Comparison of ENCODE assay signal across 8 cellular contexts in genomic region chr2:170396799-170397459, GRCh38.
DNase-seq lines count a peak whose midpoint lies in the region; ATAC-seq and TF ChIP-seq lines count a peak whose summit lies in the region.

No MANE protein-coding gene starts in this region.

- no peaks in the 10 kb centered on the region for H3K36me3 ChIP-seq in HCT116 (ENCODE audit: control insufficient read depth in 1 of 2, insufficient read depth in 2 of 2, low read length in 2 of 2)
- H3K36me3 ChIP-seq in testis (ENCODE audit: low read depth, missing control alignments): no peaks in the 10 kb centered on the region

- peak; percentile 65 for TF ChIP-seq RAD21 in HCT116 (IDR thresholded peaks at IDR 0.05; ENCODE audit: low read depth)

- peak overlapping the region; percentile 36 for H2AFZ ChIP-seq in HCT116 (ENCODE audit: low read depth, low read length, poor library complexity, severe bottlenecking)

- H3K27me3 ChIP-seq in HCT116 (ENCODE audit: insufficient read depth, low read length): no peaks in the 10 kb centered on the region
- H3K27me3 ChIP-seq in testis: no peaks in the 10 kb centered on the region

- 34% methylated on average over 5 of the region's 5 CpGs for WGBS in testis, 2 donors

- TF ChIP-seq CTCF in HCT116 (IDR thresholded peaks at IDR 0.05 in 2 of 3, conservative IDR thresholded peaks at IDR 0.05 in 1 of 3; ENCODE audit: borderline replicate concordance in 1 of 3, insufficient read depth in 1 of 3, low read depth in 2 of 3, low read length in 2 of 3) (peak; percentile 31 to 67 (median 62); a peak in 5 of 6 replicates), foreskin fibroblast (IDR thresholded peaks at IDR 0.05; ENCODE audit: low read depth, low read length) (peak; percentile 10), testis (IDR thresholded peaks at IDR 0.05) (no peak)

- intact Hi-C loops in HCT116 (cut with micrococcal nuclease) (loop anchor here (1.0 kb wide), 1 partner anchor 415 kb away; no protein-coding TSS in a partner anchor), testis (cut with DNase I; ENCODE audit: low total_unique reads) (no loop called here)

- CTCF ChIA-PET in HCT116 (lab: Charles Lee): interaction anchor here (1.6 to 2.6 kb wide), 2 partner anchors 161 to 419 kb away, joined by 4 to 11 read pairs; partner anchors contain the start of gene GAD1

- peak; percentile 45 to 52 for DNase-seq in AML-193 (lab: John Stamatoyannopoulos, UW)
- no peak for DNase-seq in HCT116 (ENCODE audit: low read depth, low spot score)
- DNase-seq in OCI-M2 (lab: John Stamatoyannopoulos, UW; ENCODE audit: unreplicated experiment): peak; percentile 17
- peak in 1 of 2 donors; percentile 35 for DNase-seq in foreskin fibroblast
- DNase-seq in cerebellar cortex (ENCODE audit: low spot score): no peak
- DNase-seq in germinal center (ENCODE audit: low spot score): no peak
- DNase-seq in testis: no peak

- H3K4me3 ChIP-seq in HCT116 (replicated peaks in 1 of 2; ENCODE audit: low read depth in 1 of 2, low read length in 2 of 2) (no peak overlapping the region), foreskin fibroblast (ENCODE audit: low read depth in 1 of 2, low read length in 2 of 2) (no peak overlapping the region), testis (no peak overlapping the region)

- BruUV-seq in HCT116 (replicated peaks; lab: Mats Ljungman, UMichigan): no TSS peak

- H3K27ac ChIP-seq in HCT116 (ENCODE audit: low read depth, low read length): no peak overlapping the region
- H3K27ac ChIP-seq in testis: no peak overlapping the region

- no peaks in the 10 kb centered on the region for H3K9me3 ChIP-seq in HCT116 (ENCODE audit: control insufficient read depth in 1 of 2, insufficient read depth in 1 of 2, low read depth in 1 of 2, low read length in 2 of 2)
- H3K9me3 ChIP-seq in testis: no peaks in the 10 kb centered on the region

- no peak overlapping the region for H3K4me2 ChIP-seq in HCT116 (ENCODE audit: low read length)

- RAD21 ChIA-PET in HCT116 (lab: Charles Lee; ENCODE audit: low non-redundant PET in 1 of 2, low total read pairs in 2 of 2, uncharacterized antibody in 2 of 2, unreplicated experiment in 2 of 2): no interaction called here

- H3K9ac ChIP-seq in HCT116 (ENCODE audit: low read length): no peak overlapping the region

- peak; percentile 60 for ATAC-seq in HCT116
- ATAC-seq in HG02852 (IDR thresholded peaks at IDR 0.05; ENCODE audit: unreplicated experiment): no peak

- H3K4me1 ChIP-seq in HCT116 (ENCODE audit: control insufficient read depth in 1 of 2, insufficient read depth in 2 of 2, low read length in 2 of 2) (no peaks in the 10 kb centered on the region), testis (no peaks in the 10 kb centered on the region)

- H3K9me2 ChIP-seq in HCT116 (ENCODE audit: insufficient read depth): no peaks in the 10 kb centered on the region

- POLR2A ChIA-PET in HCT116 (lab: Charles Lee): interaction anchor here (1.5 kb wide), 1 partner anchor 419 kb away, joined by 4 read pairs; the partner anchor contains the start of gene GAD1

- no peaks in the 10 kb centered on the region for H3K79me2 ChIP-seq in HCT116 (ENCODE audit: insufficient read depth, low read length)

- no peak for TF ChIP-seq POLR2A in HCT116 (IDR thresholded peaks at IDR 0.05; ENCODE audit: borderline replicate concordance, extremely low read depth, insufficient read depth, insufficient read length)
- no peak for TF ChIP-seq POLR2A in testis (IDR thresholded peaks at IDR 0.05)

- no peaks in the 10 kb centered on the region for H4K20me1 ChIP-seq in HCT116 (ENCODE audit: insufficient read depth)

TF ChIP-seq in HCT116, 20 proteins besides CTCF, POLR2A, EP300 and RAD21:
- TF ChIP-seq SP1 (IDR thresholded peaks at IDR 0.05; ENCODE audit: low read depth) (no peak), MAX (IDR thresholded peaks at IDR 0.05) (no peak), SRF (IDR thresholded peaks at IDR 0.05; ENCODE audit: low read depth) (no peak), JUND (IDR thresholded peaks at IDR 0.05) (no peak), EGR1 (IDR thresholded peaks at IDR 0.05; ENCODE audit: low read depth) (no peak), ATF3 (IDR thresholded peaks at IDR 0.05) (no peak), YY1 (IDR thresholded peaks at IDR 0.05; ENCODE audit: extremely low read depth, insufficient replicate concordance, low read depth, low read length) (no peak), TCF7L2 (IDR thresholded peaks at IDR 0.05; ENCODE audit: borderline replicate concordance, extremely low read depth, insufficient read depth, insufficient read length) (no peak), ELF1 (IDR thresholded peaks at IDR 0.05; ENCODE audit: borderline replicate concordance, low read depth) (no peak), POLR2AphosphoS5 (IDR thresholded peaks at IDR 0.05; ENCODE audit: low read depth, low read length) (no peak), FOSL1 (IDR thresholded peaks at IDR 0.05; ENCODE audit: low read depth) (no peak), EZH2phosphoT487 (IDR thresholded peaks at IDR 0.05; ENCODE audit: borderline replicate concordance) (no peak), EZH2 (IDR thresholded peaks at IDR 0.05) (no peak), CEBPB (IDR thresholded peaks at IDR 0.05; ENCODE audit: low read depth) (peak; percentile 30; the same call in 1 of the 2 replicates), SIN3A (IDR thresholded peaks at IDR 0.05; ENCODE audit: low read depth) (no peak), CBX3 (IDR thresholded peaks at IDR 0.05; ENCODE audit: low read depth) (0 out of 2 replicates have a peak, but pooled peaks have one; percentile 22)
- TF ChIP-seq, protein P1, sequence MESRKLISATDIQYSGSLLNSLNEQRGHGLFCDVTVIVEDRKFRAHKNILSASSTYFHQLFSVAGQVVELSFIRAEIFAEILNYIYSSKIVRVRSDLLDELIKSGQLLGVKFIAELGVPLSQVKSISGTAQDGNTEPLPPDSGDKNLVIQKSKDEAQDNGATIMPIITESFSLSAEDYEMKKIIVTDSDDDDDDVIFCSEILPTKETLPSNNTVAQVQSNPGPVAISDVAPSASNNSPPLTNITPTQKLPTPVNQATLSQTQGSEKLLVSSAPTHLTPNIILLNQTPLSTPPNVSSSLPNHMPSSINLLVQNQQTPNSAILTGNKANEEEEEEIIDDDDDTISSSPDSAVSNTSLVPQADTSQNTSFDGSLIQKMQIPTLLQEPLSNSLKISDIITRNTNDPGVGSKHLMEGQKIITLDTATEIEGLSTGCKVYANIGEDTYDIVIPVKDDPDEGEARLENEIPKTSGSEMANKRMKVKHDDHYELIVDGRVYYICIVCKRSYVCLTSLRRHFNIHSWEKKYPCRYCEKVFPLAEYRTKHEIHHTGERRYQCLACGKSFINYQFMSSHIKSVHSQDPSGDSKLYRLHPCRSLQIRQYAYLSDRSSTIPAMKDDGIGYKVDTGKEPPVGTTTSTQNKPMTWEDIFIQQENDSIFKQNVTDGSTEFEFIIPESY (IDR thresholded peaks at IDR 0.05; ENCODE audit: extremely low read depth, insufficient replicate concordance, low read length): no peak

Comparison
In these comparisons a context has a peak if more than half of its experiments do, and no peak if none do; other contexts are left out.
1. DNase-seq: peak in AML-193 (2 of 2) and OCI-M2 (single experiment); none in HCT116 (single experiment), cerebellar cortex (single experiment), germinal center (single experiment) and testis (single experiment).
2. CTCF ChIP-seq: peak in HCT116 (3 of 3) and foreskin fibroblast (single experiment); none in testis (0 of 3).